8 cellular contexts compared by ENCODE assay signal in the genomic region with DNA sequence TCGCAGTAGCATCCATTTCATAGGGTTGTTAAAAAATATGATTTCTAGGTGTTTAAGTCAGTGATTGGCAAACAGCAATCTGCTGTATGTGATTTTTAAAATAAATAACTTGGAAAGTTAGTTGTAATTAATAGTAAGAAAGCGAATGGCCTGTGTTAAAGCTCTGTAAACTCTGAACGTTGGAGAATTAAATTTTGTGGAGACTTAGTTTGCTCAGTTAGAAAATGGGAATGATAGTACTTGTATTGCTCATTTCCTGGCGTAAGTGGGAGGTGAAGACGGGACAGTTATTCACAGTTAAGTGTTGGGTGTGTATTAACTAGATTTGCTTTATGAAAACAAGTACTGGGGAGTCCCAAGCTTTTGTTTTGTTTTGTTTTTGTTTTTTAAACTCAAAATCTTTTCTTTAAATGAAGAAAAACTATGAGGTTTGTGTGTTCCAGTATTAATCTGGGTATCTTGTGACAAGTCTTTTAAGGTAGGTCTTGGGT. TPM values are rescaled to one million over a fixed set of nuclear protein-coding genes. Genes with fewer than 3 reads are reported as not detected.
DNase-seq lines count a peak whose midpoint lies in the region; ATAC-seq, FAIRE-seq and TF ChIP-seq lines count a peak whose summit lies in the region.

No MANE protein-coding gene starts in this region.

- H3K27ac ChIP-seq in heart left ventricle (peak overlapping the region in 7 of 12 donors; percentile 93 to 98 (median 97)), adrenal gland (peak overlapping the region in 4 of 5 donors; percentile 96 to 99 (median 98)), HepG2 (ENCODE audit: extremely low read length, insufficient read depth, low read length) (peak overlapping the region; percentile 98), upper lobe of right lung (peak overlapping the region; percentile 98)

- POLR2A ChIA-PET in HepG2 (lab: Yijun Ruan, JAX): interaction anchor here (1.2 to 3.8 kb wide), 8 partner anchors 8 to 1207 kb away, joined by 3 to 124 read pairs (median 6); partner anchors contain the start of genes COP1 and MRPS14

- 10 to 17% (median 14%) methylated on average over 5 of the region's 5 CpGs for WGBS in heart left ventricle, 4 donors
- 4 to 8% (median 6%) methylated on average over 5 of the region's 5 CpGs for WGBS in adrenal gland, 4 donors
- under 1% methylated on average over 5 of the region's 5 CpGs for WGBS in HepG2 (ENCODE audit: low lambda C conversion rate)

- TF ChIP-seq POLR2A in heart left ventricle (IDR thresholded peaks at IDR 0.05): no peak
- no peak for TF ChIP-seq POLR2A in adrenal gland (IDR thresholded peaks at IDR 0.05)
- TF ChIP-seq POLR2A in HepG2 (IDR thresholded peaks at IDR 0.05; ENCODE audit: insufficient read depth in 1 of 2, low read depth in 2 of 2, low read length in 2 of 2): no peak

- no peaks in the 10 kb centered on the region for H3K27me3 ChIP-seq in heart left ventricle
- no peaks in the 10 kb centered on the region for H3K27me3 ChIP-seq in adrenal gland
- no peaks in the 10 kb centered on the region; a peak in 1 of 5 replicates for H3K27me3 ChIP-seq in HepG2 (ENCODE audit: control insufficient read depth in 1 of 2, insufficient read depth in 2 of 2, low read length in 2 of 2)
- no peaks in the 10 kb centered on the region for H3K27me3 ChIP-seq in upper lobe of right lung

- ATAC-seq in heart left ventricle: no peak
- ATAC-seq in left cardiac atrium: no peak
- no peak for ATAC-seq in HepG2
- ATAC-seq in upper lobe of right lung: no peak

- CTCF ChIA-PET in HepG2 (lab: Yijun Ruan, JAX; ENCODE audit: low intra/inter-chr PET ratio, low total read pairs): no interaction called here

- FAIRE-seq in HepG2 (lab: Jason Lieb, UNC): no peak

- no peak for TF ChIP-seq RAD21 in HepG2 (CRISPR knock-in tag; IDR thresholded peaks at IDR 0.05)

- no peak overlapping the region for H2AFZ ChIP-seq in HepG2 (ENCODE audit: low read length)

- TF ChIP-seq CTCF in heart left ventricle (IDR thresholded peaks at IDR 0.05): no peak
- TF ChIP-seq CTCF in adrenal gland (IDR thresholded peaks at IDR 0.05): no peak
- TF ChIP-seq CTCF in HepG2 (CRISPR knock-in tag; IDR thresholded peaks at IDR 0.05): no peak
- TF ChIP-seq CTCF in upper lobe of right lung (IDR thresholded peaks at IDR 0.05): no peak

- peak overlapping the region; percentile 98 for H3K9ac ChIP-seq in HepG2 (ENCODE audit: insufficient read depth, low read depth, low read length)

- peaks cover 0 to 53% (median 14%) of the 10 kb centered on the region in 12 donors for H3K4me1 ChIP-seq in heart left ventricle
- H3K4me1 ChIP-seq in adrenal gland (replicated peaks in 1 of 2): peaks cover 5 to 37% of the 10 kb centered on the region in 2 donors
- H3K4me1 ChIP-seq in HepG2 (ENCODE audit: insufficient read depth, low read length): peaks cover 56% of the 10 kb centered on the region
- peaks cover 15% of the 10 kb centered on the region for H3K4me1 ChIP-seq in upper lobe of right lung

- H3K36me3 ChIP-seq in heart left ventricle (peaks cover 0 to 13% (median 6%) of the 10 kb centered on the region in 9 donors), adrenal gland (replicated peaks in 1 of 2) (no peaks in the 10 kb centered on the region), HepG2 (replicated peaks in 1 of 2; ENCODE audit: control insufficient read depth in 1 of 2, insufficient read depth in 2 of 2, low read length in 2 of 2) (peaks cover 0 to 11% of the 10 kb centered on the region in 2 experiments; a peak in 2 of 5 replicates), upper lobe of right lung (peaks cover 7% of the 10 kb centered on the region)

- in situ Hi-C loops in HepG2 (cut with HindIII; ENCODE audit: extremely low pct_ligation_motif_present, low pct_unique_long_range_greater_than_20kb): no loop called here

- H4K20me1 ChIP-seq in HepG2 (ENCODE audit: insufficient read depth, low read length): peaks cover 4% of the 10 kb centered on the region; the same call in 1 of the 2 replicates

- H3K4me2 ChIP-seq in HepG2 (ENCODE audit: low read depth, low read length): peak overlapping the region; percentile 72

- no peak for DNase-seq in heart left ventricle
- DNase-seq in left cardiac atrium: no peak
- no peak for DNase-seq in adrenal gland
- DNase-seq in HepG2 (ENCODE audit: low spot score): no peak
- no peak for DNase-seq in upper lobe of right lung
- DNase-seq in EL: no peak
- no peak for DNase-seq in activated T-cell treated with anti-CD3 and anti-CD28 coated beads for 4 hours
- DNase-seq in stimulated activated CD4-positive, alpha-beta T cell treated with anti-CD3 and anti-CD28 coated beads, Interleukin-15, amount 100 ng/mL, for 24 hours: no peak

- no TSS peak for BruUV-seq in HepG2 (replicated peaks; lab: Mats Ljungman, UMichigan)

- H3K4me3 ChIP-seq in heart left ventricle (peak overlapping the region; percentile 52 to 94 (median 78)), adrenal gland (peak overlapping the region in 2 of 4 donors; percentile 63 to 73), HepG2 (replicated peaks in 1 of 3; ENCODE audit: insufficient read depth in 1 of 3, low read depth in 2 of 3, low read length in 3 of 3) (peak overlapping the region; percentile 74 to 92 (median 78)), upper lobe of right lung (peak overlapping the region; percentile 88)

- TF ChIP-seq EP300 in HepG2 (IDR thresholded peaks at IDR 0.05; ENCODE audit: low read depth in 2 of 2, low read length in 2 of 2) (no peak), HepG2 (CRISPR knock-in tag; IDR thresholded peaks at IDR 0.05; ENCODE audit: borderline replicate concordance) (no peak)

- peaks cover 56% of the 10 kb centered on the region for H3K79me2 ChIP-seq in HepG2 (ENCODE audit: insufficient read depth, low read length)

- H3K9me3 ChIP-seq in heart left ventricle: no peaks in the 10 kb centered on the region
- H3K9me3 ChIP-seq in adrenal gland (replicated peaks in 1 of 3): no peaks in the 10 kb centered on the region
- no peaks in the 10 kb centered on the region for H3K9me3 ChIP-seq in HepG2 (ENCODE audit: low read length)
- H3K9me3 ChIP-seq in upper lobe of right lung: no peaks in the 10 kb centered on the region

- intact Hi-C loops in heart left ventricle (cut with DNase I) (loop anchor here in 1 of 10 donors (1.0 kb wide), 1 partner anchor 23 kb away; the partner anchor contains the start of gene MRPS14), left cardiac atrium (cut with DNase I) (no loop called here), adrenal gland (cut with DNase I) (no loop called here), HepG2 (cut with micrococcal nuclease; ENCODE audit: unreplicated experiment) (no loop called here), upper lobe of right lung (cut with DNase I) (no loop called here)

RNA-seq across cellular contexts. Expression of gene CACYBP, which starts 1.0 kb away (rescaled TPM):
- 10 to 100 TPM; 41.0 to 86.3 (median 54.6) TPM for total RNA-seq in heart left ventricle
- 100 to 1,000 TPM in 1 of 2 donors, 10 to 100 TPM in 1; 30.1 to 170 TPM for polyA plus RNA-seq in heart left ventricle
- total RNA-seq in left cardiac atrium: 10 to 100 TPM; 52.8 to 91.4 TPM
- total RNA-seq in adrenal gland: 100 to 1,000 TPM in 1 of 8 donors, 10 to 100 TPM in 7; 32.3 to 123 (median 60.0) TPM
- 100 to 1,000 TPM in 1 of 3 donors, 10 to 100 TPM in 2; 18.7 to 244 (median 23.7) TPM for polyA plus RNA-seq in adrenal gland
- 183 and 247 TPM in 2 replicates for total RNA-seq in HepG2 (2016; rRNA removed; fragmentation: Illumina TruSeq; extraction: Trizol)
- total RNA-seq in HepG2 (2016; cell fraction: cytosol; rRNA removed; fragmentation: Illumina TruSeq; extraction: Trizol; ENCODE audit: low read depth): 30.4 and 49.6 TPM in 2 replicates
- 174 and 253 TPM in 2 replicates for total RNA-seq in HepG2 (2016; cell fraction: insoluble cytoplasmic fraction; rRNA removed; fragmentation: Illumina TruSeq; extraction: Trizol)
- total RNA-seq in HepG2 (2016; cell fraction: membrane; rRNA removed; fragmentation: Illumina TruSeq; extraction: Trizol): 59.8 and 73.6 TPM in 2 replicates
- 71.5 and 73.7 TPM in 2 replicates for total RNA-seq in HepG2 (2016; cell fraction: nucleus; rRNA removed; fragmentation: Illumina TruSeq; extraction: Trizol)
- polyA plus RNA-seq in HepG2 (2011; rRNA removed): 14.4 and 18.4 TPM in 2 replicates
- 16.9 and 18.9 TPM in 2 replicates for polyA plus RNA-seq in HepG2 (2011; cell fraction: cytosol; rRNA removed)
- polyA plus RNA-seq in HepG2 (2011; cell fraction: nucleus; rRNA removed): 6.2 and 30.3 TPM in 2 replicates
- polyA plus RNA-seq in HepG2 (2012): 63.3 and 84.9 TPM in 2 replicates
- polyA plus RNA-seq in HepG2 (2016; cell fraction: cytosol; fragmentation: Illumina TruSeq; extraction: Trizol; ENCODE audit: low read depth): 27.7 and 44.6 TPM in 2 replicates
- polyA plus RNA-seq in HepG2 (2016; cell fraction: insoluble cytoplasmic fraction; fragmentation: Illumina TruSeq; extraction: Trizol; ENCODE audit: low read depth): 258 and 299 TPM in 2 replicates
- polyA plus RNA-seq in HepG2 (2016; cell fraction: membrane; fragmentation: Illumina TruSeq; extraction: Trizol; ENCODE audit: low read depth): 37.6 and 44.0 TPM in 2 replicates
- 94.4 and 105 TPM in 2 replicates for polyA plus RNA-seq in HepG2 (2016; cell fraction: nucleus; fragmentation: Illumina TruSeq; extraction: Trizol; ENCODE audit: insufficient read depth, low read depth)
- polyA minus RNA-seq in HepG2 (2011; rRNA and poly(A)+ RNA removed; ENCODE audit: low replicate concordance): 7.8 and 17.6 TPM in 2 replicates
- polyA minus RNA-seq in HepG2 (2011; cell fraction: cytosol; rRNA and poly(A)+ RNA removed): 13.6 and 15.7 TPM in 2 replicates
- 22.3 and 32.9 TPM in 2 replicates for polyA minus RNA-seq in HepG2 (2011; cell fraction: nucleus; rRNA and poly(A)+ RNA removed)
- 70.2 TPM for total RNA-seq in upper lobe of right lung

RNA-seq across cellular contexts. Expression of gene MRPS14, which starts 22.5 kb away (rescaled TPM):
- 10 to 100 TPM; 15.5 to 27.0 (median 22.7) TPM for total RNA-seq in heart left ventricle
- polyA plus RNA-seq in heart left ventricle: 10 to 100 TPM; 12.4 to 25.0 TPM
- 10 to 100 TPM; 26.0 to 26.7 TPM for total RNA-seq in left cardiac atrium
- total RNA-seq in adrenal gland: 10 to 100 TPM; 22.8 to 48.4 (median 29.3) TPM
- 10 to 100 TPM; 10.8 to 50.7 (median 16.7) TPM for polyA plus RNA-seq in adrenal gland
- total RNA-seq in HepG2 (2016; rRNA removed; fragmentation: Illumina TruSeq; extraction: Trizol): 43.2 and 52.7 TPM in 2 replicates
- total RNA-seq in HepG2 (2016; cell fraction: cytosol; rRNA removed; fragmentation: Illumina TruSeq; extraction: Trizol; ENCODE audit: low read depth): 9.3 and 9.4 TPM in 2 replicates
- 44.1 and 58.4 TPM in 2 replicates for total RNA-seq in HepG2 (2016; cell fraction: insoluble cytoplasmic fraction; rRNA removed; fragmentation: Illumina TruSeq; extraction: Trizol)
- 13.3 and 14.6 TPM in 2 replicates for total RNA-seq in HepG2 (2016; cell fraction: membrane; rRNA removed; fragmentation: Illumina TruSeq; extraction: Trizol)
- 19.0 and 20.8 TPM in 2 replicates for total RNA-seq in HepG2 (2016; cell fraction: nucleus; rRNA removed; fragmentation: Illumina TruSeq; extraction: Trizol)
- 32.0 and 36.6 TPM in 2 replicates for polyA plus RNA-seq in HepG2 (2011; rRNA removed)
- 20.4 and 26.8 TPM in 2 replicates for polyA plus RNA-seq in HepG2 (2011; cell fraction: cytosol; rRNA removed)
- 14.8 and 19.5 TPM in 2 replicates for polyA plus RNA-seq in HepG2 (2011; cell fraction: nucleus; rRNA removed)
- 38.4 and 42.2 TPM in 2 replicates for polyA plus RNA-seq in HepG2 (2012)
- polyA plus RNA-seq in HepG2 (2016; cell fraction: cytosol; fragmentation: Illumina TruSeq; extraction: Trizol; ENCODE audit: low read depth): 11.7 and 12.1 TPM in 2 replicates
- 52.9 and 60.0 TPM in 2 replicates for polyA plus RNA-seq in HepG2 (2016; cell fraction: insoluble cytoplasmic fraction; fragmentation: Illumina TruSeq; extraction: Trizol; ENCODE audit: low read depth)
- polyA plus RNA-seq in HepG2 (2016; cell fraction: membrane; fragmentation: Illumina TruSeq; extraction: Trizol; ENCODE audit: low read depth): 11.2 and 11.7 TPM in 2 replicates
- polyA plus RNA-seq in HepG2 (2016; cell fraction: nucleus; fragmentation: Illumina TruSeq; extraction: Trizol; ENCODE audit: insufficient read depth, low read depth): 32.8 and 35.8 TPM in 2 replicates
- polyA minus RNA-seq in HepG2 (2011; rRNA and poly(A)+ RNA removed; ENCODE audit: low replicate concordance): 11.8 and 20.3 TPM in 2 replicates
- 9.5 and 10.3 TPM in 2 replicates for polyA minus RNA-seq in HepG2 (2011; cell fraction: cytosol; rRNA and poly(A)+ RNA removed)
- polyA minus RNA-seq in HepG2 (2011; cell fraction: nucleus; rRNA and poly(A)+ RNA removed): 25.4 and 25.8 TPM in 2 replicates
- 28.1 TPM for total RNA-seq in upper lobe of right lung
